ENCODE assay signal across 8 cellular contexts in genomic region chr9:88387035-88387732, GRCh38. TPM values are rescaled to one million over a fixed set of nuclear protein-coding genes. Genes with fewer than 3 reads are reported as not detected.
A peak's percentile ranks its signal among the peaks of the same experiment; 100 is the strongest.
DNase-seq lines count a peak whose midpoint lies in the region; ATAC-seq and TF ChIP-seq lines count a peak whose summit lies in the region.

No MANE protein-coding gene starts in this region.

- H3K9me3 ChIP-seq in DOHH2 (ENCODE audit: control insufficient read depth, insufficient read depth, low read length) (no peaks in the 10 kb centered on the region), neutrophil (no peaks in the 10 kb centered on the region)

- peak; percentile 54 for DNase-seq in Kasumi-1 (lab: John Stamatoyannopoulos, UW)
- no peak for DNase-seq in activated T-cell treated with anti-CD3 and anti-CD28 coated beads, Interleukin-2, amount 50 U/mL, for 4 hours
- peak; percentile 52 for DNase-seq in foreskin melanocyte
- DNase-seq in NCI-H1048 (lab: John Stamatoyannopoulos, UW) = no peak

- H3K9me2 ChIP-seq in DOHH2 (replicated peaks; ENCODE audit: control insufficient read depth, low read length) = no peaks in the 10 kb centered on the region

- H3K27ac ChIP-seq in DOHH2 (ENCODE audit: low read depth, low read length) (no peak overlapping the region), neutrophil (peak overlapping the region; percentile 18)

- H3K36me3 ChIP-seq in DOHH2 (ENCODE audit: control insufficient read depth, low read length) (peaks cover 12% of the 10 kb centered on the region; the same call in 1 of the 2 replicates), neutrophil (no peaks in the 10 kb centered on the region)

- H3K4me3 ChIP-seq in DOHH2 (ENCODE audit: low read length) (peak overlapping the region; percentile 72), neutrophil (ENCODE audit: low read depth in 1 of 2, low read length in 1 of 2) (peak overlapping the region; percentile 66 to 73)

- H3K27me3 ChIP-seq in DOHH2 (ENCODE audit: control insufficient read depth, low read length) (no peaks in the 10 kb centered on the region), neutrophil (no peaks in the 10 kb centered on the region)

- peaks cover 12% of the 10 kb centered on the region; the same call in 1 of the 2 replicates for H4K20me1 ChIP-seq in DOHH2 (ENCODE audit: control insufficient read depth, insufficient read depth, low read depth, low read length)

- H3F3A ChIP-seq in DOHH2 (ENCODE audit: control insufficient read depth, insufficient read depth) = no peaks in the 10 kb centered on the region

- H3K27me3 Mint-ChIP-seq in activated T-cell treated with anti-CD3 and anti-CD28 coated beads, Interleukin-2, amount 50 U/mL, for 4 hours (ENCODE audit: low read depth) = no peaks in the 10 kb centered on the region

- H3K36me3 Mint-ChIP-seq in activated T-cell treated with anti-CD3 and anti-CD28 coated beads, Interleukin-2, amount 50 U/mL, for 4 hours (ENCODE audit: insufficient read depth) = peaks cover 4% of the 10 kb centered on the region

- H3K4me1 Mint-ChIP-seq in activated T-cell treated with anti-CD3 and anti-CD28 coated beads, Interleukin-2, amount 50 U/mL, for 4 hours (ENCODE audit: low read depth) = peaks cover 18% of the 10 kb centered on the region

- peak overlapping the region; percentile 77 for H3K4me2 ChIP-seq in DOHH2 (ENCODE audit: low read length)

- peak in 1 of 2 donors; percentile 5 for ATAC-seq in activated T-cell treated with anti-CD3 and anti-CD28 coated beads, Interleukin-2, amount 50 U/mL, for 4 hours
- ATAC-seq in GM21576 (IDR thresholded peaks at IDR 0.05; ENCODE audit: unreplicated experiment) (no peak), GM21360 (IDR thresholded peaks at IDR 0.05; ENCODE audit: unreplicated experiment) (no peak)

- H3K4me1 ChIP-seq in DOHH2 (ENCODE audit: control insufficient read depth, low read length) (peaks cover 29% of the 10 kb centered on the region), neutrophil (ENCODE audit: control insufficient read depth in 1 of 2, insufficient read depth in 1 of 2, low read depth in 1 of 2, low read length in 1 of 2) (peaks cover 30% of the 10 kb centered on the region in 2 experiments)

- H3K9me3 Mint-ChIP-seq in activated T-cell treated with anti-CD3 and anti-CD28 coated beads, Interleukin-2, amount 50 U/mL, for 4 hours = no peaks in the 10 kb centered on the region

- TF ChIP-seq CTCF in DOHH2 (IDR thresholded peaks at IDR 0.05; ENCODE audit: low read depth, low read length, poor library complexity, severe bottlenecking) (no peak), neutrophil (IDR thresholded peaks at IDR 0.05) (no peak)

- H3K4me3 Mint-ChIP-seq in activated T-cell treated with anti-CD3 and anti-CD28 coated beads, Interleukin-2, amount 50 U/mL, for 4 hours = peak overlapping the region; percentile 84

- H3K79me2 ChIP-seq in DOHH2 (ENCODE audit: control insufficient read depth, low read length) = peaks cover 33% of the 10 kb centered on the region

RNA-seq across cellular contexts. Expression of gene SPIN1, which starts 1.1 kb away (rescaled TPM):
- total RNA-seq in activated T-cell treated with anti-CD3 and anti-CD28 coated beads, Interleukin-2, amount 50 U/mL, for 4 hours = 10 to 100 TPM; 16.2 to 17.8 (median 16.3) TPM

Comparison
In these comparisons a context has a peak if more than half of its experiments do, and no peak if none do; other contexts are left out.
1. DNase-seq: peak in Kasumi-1 (2 of 2) and foreskin melanocyte (single experiment); none in activated T-cell treated with anti-CD3 and anti-CD28 coated beads, Interleukin-2, amount 50 U/mL, for 4 hours (single experiment) and NCI-H1048 (single experiment).